In genomic region chr2:128504242-128505149, GRCh38 we compare ENCODE assay signal across 10 cellular contexts.
DNase-seq lines count a peak whose midpoint lies in the region; ATAC-seq and TF ChIP-seq lines count a peak whose summit lies in the region.
"Had no signal": no experiment of that assay in that cellular context is flagged by ENCODE, and none has a peak within 500 bp of the region (broad histone marks: within the 10 kb centered on the region; RNA-seq: fewer than 3 reads in every experiment).

No MANE protein-coding gene starts in this region.

- CTCF ChIA-PET in WTC11 (lab: Charles Lee): no interaction called here

- H3K4me1 Mint-ChIP-seq in T-helper 17 cell (peaks cover 4% of the 10 kb centered on the region), WTC11 (no peaks in the 10 kb centered on the region)

- no peak for TF ChIP-seq EP300 in sigmoid colon (IDR thresholded peaks at IDR 0.05)

- 73 to 83% methylated on average over 11 of the region's 11 CpGs for WGBS in sigmoid colon, 2 donors

- ATAC-seq in GM18868 (IDR thresholded peaks at IDR 0.05; ENCODE audit: unreplicated experiment) (peak; percentile 64), HG03354 (IDR thresholded peaks at IDR 0.05; ENCODE audit: poor library complexity, severe bottlenecking, unreplicated experiment) (peak; percentile 67), T-helper 17 cell (peak; percentile 42), WTC11 (no peak)

- H3K27me3 ChIP-seq in sigmoid colon: no peaks in the 10 kb centered on the region
- H3K27me3 ChIP-seq: SJCRH30 had no signal

- DNase-seq in T-helper 17 cell (no peak), sigmoid colon (peak; percentile 52), WTC11 (ENCODE audit: low spot score) (no peak), midbrain (lab: John Stamatoyannopoulos, UW) (no peak)
- no peak for DNase-seq in activated naive CD4-positive, alpha-beta T cell treated with Interleukin-2 at 50 U/mL for 16 hours
- DNase-seq: NCI-H526; stimulated activated CD4-positive, alpha-beta T cell treated with anti-CD3 and anti-CD28 coated beads, Interleukin-2, amount 100 ng/mL, for 24 hours had no signal

- H3K27ac ChIP-seq in sigmoid colon: no peak overlapping the region
- H3K27ac ChIP-seq: SJCRH30 had no signal

- no peak for TF ChIP-seq POLR2A in sigmoid colon (IDR thresholded peaks at IDR 0.05)

- POLR2A ChIA-PET in WTC11 (lab: Charles Lee): no interaction called here

- TF ChIP-seq CTCF in sigmoid colon (IDR thresholded peaks at IDR 0.05) (no peak), WTC11 (IDR thresholded peaks at IDR 0.05) (no peak)

- H3K4me3 ChIP-seq in sigmoid colon: no peak overlapping the region
- H3K4me3 ChIP-seq: SJCRH30 had no signal

- no peaks in the 10 kb centered on the region for H3K9me3 Mint-ChIP-seq in WTC11

- H3K27me3 Mint-ChIP-seq in T-helper 17 cell (peaks cover 27% of the 10 kb centered on the region), WTC11 (ENCODE audit: low read depth) (no peaks in the 10 kb centered on the region)

- H3K27ac Mint-ChIP-seq in T-helper 17 cell (no peak overlapping the region), WTC11 (no peak overlapping the region)

- H3K9me3 ChIP-seq in T-helper 17 cell (ENCODE audit: control insufficient read depth, low read length, poor library complexity, severe bottlenecking) (no peaks in the 10 kb centered on the region), sigmoid colon (no peaks in the 10 kb centered on the region)
- H3K9me3 ChIP-seq: SJCRH30 had no signal

- H3K4me3 Mint-ChIP-seq in T-helper 17 cell: no peak overlapping the region
- H3K4me3 Mint-ChIP-seq in WTC11: no peak overlapping the region

- H3K36me3 Mint-ChIP-seq in T-helper 17 cell (ENCODE audit: low read depth) (no peaks in the 10 kb centered on the region), WTC11 (no peaks in the 10 kb centered on the region)

- no peaks in the 10 kb centered on the region for H3K36me3 ChIP-seq in sigmoid colon
- H3K36me3 ChIP-seq: SJCRH30 had no signal

- no peaks in the 10 kb centered on the region for H3K4me1 ChIP-seq in sigmoid colon

- intact Hi-C loops in sigmoid colon (cut with DNase I): no loop called here

TF ChIP-seq in WTC11, 78 proteins besides CTCF, POLR2A, EP300 and RAD21:
- TF ChIP-seq TEAD4 (CRISPR knock-in tag; IDR thresholded peaks at IDR 0.05) (no peak), MXD4 (CRISPR knock-in tag; IDR thresholded peaks at IDR 0.05; ENCODE audit: borderline replicate concordance) (no peak), ZNF263 (CRISPR knock-in tag; IDR thresholded peaks at IDR 0.05; ENCODE audit: low read depth) (no peak), ZNF425 (CRISPR knock-in tag; conservative IDR thresholded peaks at IDR 0.05) (no peak), ARID4B (CRISPR knock-in tag; IDR thresholded peaks at IDR 0.05; ENCODE audit: borderline replicate concordance) (no peak)
- TF ChIP-seq, protein P1, sequence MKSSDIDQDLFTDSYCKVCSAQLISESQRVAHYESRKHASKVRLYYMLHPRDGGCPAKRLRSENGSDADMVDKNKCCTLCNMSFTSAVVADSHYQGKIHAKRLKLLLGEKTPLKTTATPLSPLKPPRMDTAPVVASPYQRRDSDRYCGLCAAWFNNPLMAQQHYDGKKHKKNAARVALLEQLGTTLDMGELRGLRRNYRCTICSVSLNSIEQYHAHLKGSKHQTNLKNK (CRISPR knock-in tag; IDR thresholded peaks at IDR 0.05): no peak
